In genomic region chr11:110430267-110431211, GRCh38 we compare ENCODE assay signal across 8 cellular contexts. TPM values are rescaled to one million over a fixed set of nuclear protein-coding genes. Genes with fewer than 3 reads are reported as not detected.
A peak's percentile ranks its signal among the peaks of the same experiment; 100 is the strongest.
DNase-seq lines count a peak whose midpoint lies in the region; ATAC-seq, FAIRE-seq and TF ChIP-seq lines count a peak whose summit lies in the region.

No MANE protein-coding gene starts in this region.

- H3K4me1 ChIP-seq in mammary epithelial cell (ENCODE audit: insufficient read depth, low read length) (peaks cover 17% of the 10 kb centered on the region), spleen (peaks cover 23 to 60% (median 46%) of the 10 kb centered on the region in 6 donors)

- H3K79me2 ChIP-seq in mammary epithelial cell (ENCODE audit: insufficient read depth, low read length), result peaks cover 54% of the 10 kb centered on the region

- peak overlapping the region; percentile 67 for H3K27ac ChIP-seq in mammary epithelial cell (ENCODE audit: insufficient read depth, low read depth, low read length)
- peak overlapping the region; percentile 91 to 96 (median 94) for H3K27ac ChIP-seq in spleen

- peak; percentile 19 for DNase-seq in CD1c-positive myeloid dendritic cell (ENCODE audit: extremely low spot score)
- peak; percentile 74 for DNase-seq in mammary epithelial cell
- peak; percentile 61 for DNase-seq in islet precursor cell
- DNase-seq in spleen, result no peak
- no peak for DNase-seq in GM19239 (ENCODE audit: insufficient read length, low spot score)

- peak overlapping the region; percentile 69 for H3K4me2 ChIP-seq in mammary epithelial cell (ENCODE audit: insufficient read depth, low read depth, low read length)

- no peaks in the 10 kb centered on the region for H3K36me3 ChIP-seq in mammary epithelial cell (ENCODE audit: insufficient read depth, low read length)
- no peaks in the 10 kb centered on the region for H3K36me3 ChIP-seq in spleen

- 3% methylated on average over 18 of the region's 52 CpGs for WGBS in mammary epithelial cell (ENCODE audit: low coverage, missing lambda C conversion rate)
- WGBS in spleen, 5 donors, result 0 to 1% (median 1%) methylated on average over 14 to 52 of the region's 52 CpGs

- H3K9me3 ChIP-seq in mammary epithelial cell (replicated peaks; ENCODE audit: insufficient read depth, low read length) (no peaks in the 10 kb centered on the region), spleen (no peaks in the 10 kb centered on the region)

- in situ Hi-C loops in mammary epithelial cell (cut with MboI; ENCODE audit: low sequenced_read_pairs in 2 of 2), result no loop called here

- intact Hi-C loops in mammary epithelial cell (cut with micrococcal nuclease), result loop anchor here (1.0 kb wide), 1 partner anchor 484 kb away; no protein-coding TSS in a partner anchor
- intact Hi-C loops in spleen (cut with DNase I; ENCODE audit: low total_unique reads), result loop anchor here (5.0 kb wide), 1 partner anchor 228 kb away; no protein-coding TSS in a partner anchor

- CTCF ChIA-PET in mammary epithelial cell (lab: Charles Lee; ENCODE audit: low non-redundant PET), result no interaction called here

- H3K27me3 ChIP-seq in mammary epithelial cell (ENCODE audit: insufficient read depth, low read length), result no peaks in the 10 kb centered on the region
- H3K27me3 ChIP-seq in spleen (replicated peaks in 1 of 7), result no peaks in the 10 kb centered on the region

- no peak for TF ChIP-seq POLR2A in spleen (IDR thresholded peaks at IDR 0.05)

- no peak for FAIRE-seq in GM19239 (lab: Jason Lieb, UNC)

- ATAC-seq in GM19328 (IDR thresholded peaks at IDR 0.05; ENCODE audit: unreplicated experiment) (peak; percentile 39), HG03442 (IDR thresholded peaks at IDR 0.05; ENCODE audit: unreplicated experiment) (peak; percentile 33), SK-N-SH treated with all-trans-retinoic acid at 6 μM for 48 hours (peak; percentile 40)

- TSS peak; percentile 34 for BruUV-seq in mammary epithelial cell (replicated peaks; lab: Mats Ljungman, UMichigan)

- dilution Hi-C loops in mammary epithelial cell (cut with HindIII; ENCODE audit: low sequenced_read_pairs), result no loop called here

- H3K9ac ChIP-seq in mammary epithelial cell (ENCODE audit: insufficient read depth, low read length), result peak overlapping the region; percentile 91

- H4K20me1 ChIP-seq in mammary epithelial cell (ENCODE audit: insufficient read depth, low read length), result no peaks in the 10 kb centered on the region

- H3K4me3 ChIP-seq in mammary epithelial cell (replicated peaks in 1 of 3; ENCODE audit: insufficient read depth in 1 of 3, low read depth in 2 of 3, low read length in 3 of 3), result peak overlapping the region; percentile 60 to 93 (median 90)
- H3K4me3 ChIP-seq in spleen, result peak overlapping the region; percentile 56 to 92 (median 76)

- no peak for TF ChIP-seq CTCF in mammary epithelial cell (conservative IDR thresholded peaks at IDR 0.05 in 1 of 2, IDR thresholded peaks at IDR 0.05 in 1 of 2; ENCODE audit: extremely low read depth in 1 of 2, insufficient read depth in 1 of 2, low read depth in 1 of 2, low read length in 2 of 2)
- peak in 1 of 11 experiments; percentile 11 for TF ChIP-seq CTCF in spleen (IDR thresholded peaks at IDR 0.05 in 8 of 11, conservative IDR thresholded peaks at IDR 0.05 in 3 of 11)

- peak overlapping the region; percentile 89 for H2AFZ ChIP-seq in mammary epithelial cell (ENCODE audit: low read depth, low read length)

TF ChIP-seq in SK-N-SH treated with all-trans-retinoic acid at 6 μM for 48 hours, 23 proteins besides CTCF, POLR2A, EP300 and RAD21:
- TF ChIP-seq ZNF70 (CRISPR knock-in tag; IDR thresholded peaks at IDR 0.05), result no peak
- 0 out of 2 replicates have a peak, but pooled peaks have one; percentile 43 for TF ChIP-seq CSDC2 (CRISPR knock-in tag; IDR thresholded peaks at IDR 0.05)

RNA-seq across cellular contexts. Expression of gene FDX1, which starts 0.8 kb away (rescaled TPM):
- total RNA-seq in mammary epithelial cell (10 to 100 TPM in 1 of 2 donors, 1 to 10 TPM in 1; 8.0 to 13.3 TPM), spleen (10 to 100 TPM; 10.0 to 15.7 (median 10.4) TPM)
- polyA plus RNA-seq in mammary epithelial cell (6.8 TPM), spleen (10 to 100 TPM in 1 of 3 donors, 1 to 10 TPM in 2; 7.9 to 12.0 (median 9.4) TPM)
- polyA minus RNA-seq in mammary epithelial cell, result 0.26 TPM

Comparison
In these comparisons a context has a peak if more than half of its experiments do, and no peak if none do; other contexts are left out.
1. DNase-seq: peak in CD1c-positive myeloid dendritic cell (single experiment), mammary epithelial cell (single experiment) and islet precursor cell (single experiment); none in spleen (single experiment) and GM19239 (single experiment).
2. Peak in every context shown above with its lines, with median percentiles within 50 percentile points of each other: ATAC-seq.